Comparison of ENCODE assay signal across 15 cellular contexts in the genomic region with DNA sequence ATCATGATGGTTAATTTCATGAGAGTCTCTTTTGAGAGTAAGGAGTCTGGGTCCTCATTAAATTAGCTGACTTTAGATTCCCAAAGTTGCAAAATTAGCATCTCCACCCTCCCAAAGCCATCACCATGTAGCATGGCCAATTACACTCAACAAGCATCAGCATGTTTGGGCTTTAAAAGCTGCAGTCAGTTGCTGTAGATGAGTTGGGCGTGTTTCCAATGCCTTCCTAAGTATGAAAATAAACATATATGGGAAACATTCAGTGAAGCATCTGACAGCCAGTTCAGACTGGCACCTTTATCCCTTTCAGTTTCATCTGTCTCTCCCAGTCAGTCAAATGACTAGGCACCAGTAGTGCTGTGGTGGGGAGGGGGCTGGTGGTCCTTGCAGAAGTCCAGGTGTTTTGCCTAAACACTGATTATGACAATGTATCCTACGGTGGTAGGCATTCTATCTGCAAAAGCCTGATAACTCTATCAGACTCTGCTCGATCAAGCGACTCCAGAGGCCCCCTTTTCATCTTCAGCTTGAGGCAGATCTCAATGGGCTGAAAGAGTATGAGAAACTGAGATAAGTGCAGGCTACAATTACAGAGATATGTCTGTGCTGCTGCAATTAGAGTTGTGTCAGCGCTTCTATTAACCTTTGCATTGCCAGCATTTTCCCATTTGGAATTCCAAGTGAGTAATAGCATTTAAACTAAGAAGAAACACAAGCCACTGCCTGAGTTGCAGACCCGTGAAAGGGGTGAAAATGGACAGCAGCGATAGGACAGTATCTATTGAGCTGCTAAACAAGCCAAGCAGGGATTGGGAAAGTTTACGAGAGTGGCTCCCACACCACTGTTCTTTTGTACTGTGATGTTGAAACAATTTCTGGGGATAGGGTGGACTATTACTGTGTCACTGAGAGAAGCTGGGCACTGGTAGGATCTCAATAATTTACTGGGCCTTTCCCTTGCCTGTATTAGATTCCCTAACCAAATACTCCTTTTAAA.
DNase-seq lines count a peak whose midpoint lies in the region; FAIRE-seq and TF ChIP-seq lines count a peak whose summit lies in the region.
"Had no signal": no experiment of that assay in that cellular context is flagged by ENCODE, and none has a peak within 500 bp of the region (broad histone marks: within the 10 kb centered on the region; RNA-seq: fewer than 3 reads in every experiment).

No MANE protein-coding gene starts in this region.

- H3K27me3 Mint-ChIP-seq in HFFc6 (ENCODE audit: insufficient read depth), result no peaks in the 10 kb centered on the region
- H3K27me3 Mint-ChIP-seq: activated B cell treated with CpG ODN at 0.5 μM for 24 hours; effector memory CD8-positive, alpha-beta T cell; progenitor cell of endocrine pancreas had no signal

- no peak overlapping the region for H3K9ac ChIP-seq in neuronal stem cell (ENCODE audit: low read depth, low read length, poor library complexity)

- H3K4me3 ChIP-seq in neuronal stem cell (ENCODE audit: low read length in 2 of 2), result no peak overlapping the region
- H3K4me3 ChIP-seq: testis had no signal

- H3K4ac ChIP-seq in neuronal stem cell (ENCODE audit: low read length), result no peak overlapping the region

- peak; percentile 23 for DNase-seq in DMS 273 treated with DMSO at 0.1 percent for 48 hours (lab: John Stamatoyannopoulos, UW)
- peak; percentile 29 for DNase-seq in HuH-7 (ENCODE audit: low spot score)
- peak; percentile 35 for DNase-seq in RWPE1 (ENCODE audit: low spot score)
- peak; percentile 93 for DNase-seq in islet precursor cell
- DNase-seq in GM12891 (ENCODE audit: insufficient read length, low spot score), result no peak
- no peak for DNase-seq in neuronal stem cell (ENCODE audit: low spot score)
- DNase-seq in head of caudate nucleus, result no peak
- no peak for DNase-seq in HFFc6
- DNase-seq: activated B cell treated with CpG ODN at 0.5 μM for 24 hours; activated naive CD4-positive, alpha-beta T cell; effector memory CD8-positive, alpha-beta T cell; kidney; NCI-H2029 treated with DMSO at 0.1 percent for 48 hours; testis had no signal

- intact Hi-C loops in head of caudate nucleus (cut with DNase I), result no loop called here

- no peak overlapping the region for H3K4me2 ChIP-seq in neuronal stem cell (ENCODE audit: insufficient read depth, low read length, poor library complexity, severe bottlenecking)

- no peak for FAIRE-seq in GM12891 (lab: Jason Lieb, UNC)
- FAIRE-seq: kidney had no signal

- H3K79me1 ChIP-seq in neuronal stem cell (ENCODE audit: low read depth, low read length), result no peaks in the 10 kb centered on the region

- no peaks in the 10 kb centered on the region for H3K27me3 ChIP-seq in neuronal stem cell (ENCODE audit: control insufficient read depth in 3 of 3, insufficient read depth in 3 of 3, low read depth in 1 of 3, low read length in 3 of 3)
- H3K27me3 ChIP-seq: testis had no signal

- H3K23ac ChIP-seq in neuronal stem cell (ENCODE audit: low read depth, low read length, poor library complexity), result no peak overlapping the region

- WGBS in neuronal stem cell (ENCODE audit: extremely low coverage in 2 of 2, insufficient read length in 2 of 2, insufficient replicate concordance in 1 of 2), 2 donors, result no CpG with 5 or more reads among the region's 8 CpGs

- peaks cover 14% of the 10 kb centered on the region for H3K4me1 Mint-ChIP-seq in HFFc6 (ENCODE audit: low read depth)
- H3K4me1 Mint-ChIP-seq: activated B cell treated with CpG ODN at 0.5 μM for 24 hours had no signal

- H4K91ac ChIP-seq in neuronal stem cell (ENCODE audit: low read depth, low read length, poor library complexity), result no peak overlapping the region

- no peak for TF ChIP-seq CTCF in RWPE1 (conservative IDR thresholded peaks at IDR 0.05; ENCODE audit: low read depth)
- TF ChIP-seq CTCF in HFFc6 (IDR thresholded peaks at IDR 0.05), result no peak

- no peak overlapping the region for H2AFZ ChIP-seq in neuronal stem cell (ENCODE audit: low read length)

- no peaks in the 10 kb centered on the region for H3K36me3 Mint-ChIP-seq in HFFc6 (ENCODE audit: low read depth)

- H2BK5ac ChIP-seq in neuronal stem cell (ENCODE audit: low read length), result no peak overlapping the region

- H3K9me3 ChIP-seq in neuronal stem cell (replicated peaks in 1 of 2; ENCODE audit: control insufficient read depth in 2 of 2, insufficient read depth in 1 of 2, low read depth in 1 of 2, low read length in 2 of 2), result no peaks in the 10 kb centered on the region
- H3K9me3 ChIP-seq: testis had no signal

- no peak overlapping the region for H3K27ac Mint-ChIP-seq in HFFc6
- H3K27ac Mint-ChIP-seq: activated B cell treated with CpG ODN at 0.5 μM for 24 hours; effector memory CD8-positive, alpha-beta T cell; progenitor cell of endocrine pancreas had no signal

- CTCF ChIA-PET in RWPE1 (lab: Yijun Ruan, JAX), result interaction anchor here (0.7 kb wide), 1 partner anchor 378 kb away, joined by 3 read pairs; no protein-coding TSS in a partner anchor

- no peak overlapping the region for H3K4me3 Mint-ChIP-seq in HFFc6
- H3K4me3 Mint-ChIP-seq: activated B cell treated with CpG ODN at 0.5 μM for 24 hours; effector memory CD8-positive, alpha-beta T cell had no signal

- POLR2A ChIA-PET in RWPE1 (lab: Yijun Ruan, JAX; ENCODE audit: low non-redundant PET), result no interaction called here

- H3K27ac ChIP-seq in RWPE1, result no peak overlapping the region; the same call in 1 of the 2 replicates
- no peak overlapping the region for H3K27ac ChIP-seq in neuronal stem cell (replicated peaks; ENCODE audit: low read length)
- H3K27ac ChIP-seq: testis had no signal

- H2BK120ac ChIP-seq in neuronal stem cell (ENCODE audit: low read depth, low read length), result no peak overlapping the region

- H2BK15ac ChIP-seq in neuronal stem cell (ENCODE audit: low read length), result no peak overlapping the region

- no peak overlapping the region for H4K8ac ChIP-seq in neuronal stem cell (ENCODE audit: low read depth, low read length)

- peaks cover 0 to 3% of the 10 kb centered on the region in 2 donors for H3K4me1 ChIP-seq in neuronal stem cell (ENCODE audit: control insufficient read depth in 2 of 2, insufficient read depth in 1 of 2, low read depth in 1 of 2, low read length in 2 of 2)
- H3K4me1 ChIP-seq: testis had no signal

- H2AK5ac ChIP-seq in neuronal stem cell (ENCODE audit: low read depth, low read length), result no peak overlapping the region

- no peaks in the 10 kb centered on the region for H3K9me3 Mint-ChIP-seq in HFFc6

- no peaks in the 10 kb centered on the region for H3K36me3 ChIP-seq in neuronal stem cell (replicated peaks in 1 of 2; ENCODE audit: control insufficient read depth in 2 of 2, insufficient read depth in 2 of 2, low read length in 2 of 2)

- no peak for TF ChIP-seq POLR2A in GM12891 (IDR thresholded peaks at IDR 0.05; ENCODE audit: low read depth, low read length)

- no peak overlapping the region for H3K14ac ChIP-seq in neuronal stem cell (ENCODE audit: low read length)

- H3K18ac ChIP-seq in neuronal stem cell (ENCODE audit: low read length), result no peak overlapping the region

- H2BK12ac ChIP-seq in neuronal stem cell (ENCODE audit: low read length), result no peak overlapping the region

TF ChIP-seq in GM12891, 5 proteins besides CTCF, POLR2A, EP300 and RAD21:
- TF ChIP-seq PAX5 (IDR thresholded peaks at IDR 0.05; ENCODE audit: insufficient read depth, low read length, severe bottlenecking), result no peak
- no peak for TF ChIP-seq SPI1 (IDR thresholded peaks at IDR 0.05; ENCODE audit: low read depth, low read length)

Comparison
In these comparisons a context has a peak if more than half of its experiments do, and no peak if none do; other contexts are left out.
1. DNase-seq: peak in DMS 273 treated with DMSO at 0.1 percent for 48 hours (single experiment), HuH-7 (single experiment), RWPE1 (single experiment) and islet precursor cell (single experiment); none in GM12891 (single experiment), neuronal stem cell (single experiment), head of caudate nucleus (0 of 42) and HFFc6 (single experiment).